In the genomic region with DNA sequence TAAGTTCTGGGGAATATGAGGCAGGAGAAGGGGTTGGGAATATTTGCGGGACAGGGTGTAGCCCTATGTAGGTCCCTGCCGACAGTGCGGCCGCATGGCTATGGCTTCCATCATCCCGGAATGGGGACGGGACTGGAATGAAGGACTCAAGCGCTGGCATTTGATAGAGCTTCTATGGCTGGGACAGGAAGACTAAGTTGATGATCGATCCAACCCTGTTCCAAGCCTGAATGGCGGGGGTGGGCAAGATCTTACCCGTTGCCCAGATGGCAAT, we compare ENCODE assay signal across 8 cellular contexts. TPM values are rescaled to one million over a fixed set of nuclear protein-coding genes. Genes with fewer than 3 reads are reported as not detected.
DNase-seq lines count a peak whose midpoint lies in the region; ATAC-seq and TF ChIP-seq lines count a peak whose summit lies in the region.

No MANE protein-coding gene starts in this region.

- H2BK15ac ChIP-seq in mesendoderm (replicated peaks; ENCODE audit: low read depth), result no peak overlapping the region

- DNase-seq in AG10803 (ENCODE audit: low read depth) (no peak), mesendoderm (no peak), middle frontal gyrus (ENCODE audit: extremely low spot score, low spot score) (no peak), GM20000 (ENCODE audit: low spot score) (no peak), activated gamma-delta T cell (lab: John Stamatoyannopoulos, UW) (no peak), HEK293T (ENCODE audit: extremely low spot score) (no peak)

- no peaks in the 10 kb centered on the region for H3K36me3 ChIP-seq in mesendoderm (ENCODE audit: control insufficient read depth, insufficient read depth, low read length)

- CTCF ChIA-PET in HEK293T (lab: Yijun Ruan, JAX), result interaction anchor here (0.5 to 3.2 kb wide), 15 partner anchors 10 to 110 kb away, joined by 3 to 46 read pairs (median 8); no protein-coding TSS in a partner anchor

- H2BK5ac ChIP-seq in mesendoderm (ENCODE audit: low read length), result no peak overlapping the region

- H3K4me3 ChIP-seq in AG10803 (ENCODE audit: low read length), result peak overlapping the region; percentile 57
- peak overlapping the region; percentile 9 for H3K4me3 ChIP-seq in mesendoderm (ENCODE audit: low read length)

- H2BK120ac ChIP-seq in mesendoderm (ENCODE audit: low read depth, low read length), result no peak overlapping the region

- peak; percentile 3 for ATAC-seq in HG03196 (IDR thresholded peaks at IDR 0.05; ENCODE audit: unreplicated experiment)

- TF ChIP-seq CTCF in AG10803 (conservative IDR thresholded peaks at IDR 0.05; ENCODE audit: low read length) (no peak), brain (conservative IDR thresholded peaks at IDR 0.05) (no peak), GM20000 (IDR thresholded peaks at IDR 0.05; ENCODE audit: extremely low read depth, missing control alignments) (no peak)

- no peak overlapping the region for H3K23ac ChIP-seq in mesendoderm (ENCODE audit: low read length)

- H3K79me1 ChIP-seq in mesendoderm (ENCODE audit: low read length), result no peaks in the 10 kb centered on the region

- H3K9ac ChIP-seq in mesendoderm (ENCODE audit: low read length), result peak overlapping the region; percentile 28

- peaks cover 37% of the 10 kb centered on the region for H3K27me3 Mint-ChIP-seq in brain

- peaks cover 26% of the 10 kb centered on the region for H3K27me3 ChIP-seq in mesendoderm (ENCODE audit: insufficient read depth, low read length, poor library complexity)

- H3K4me2 ChIP-seq in mesendoderm (ENCODE audit: low read length), result peak overlapping the region; percentile 74

- H2AK5ac ChIP-seq in mesendoderm (ENCODE audit: low read length), result no peak overlapping the region

- peak overlapping the region; percentile 78 to 86 (median 81) for H3K4me3 Mint-ChIP-seq in brain

- H3K4ac ChIP-seq in mesendoderm (ENCODE audit: low read depth, low read length), result no peak overlapping the region

- no peak overlapping the region for H4K5ac ChIP-seq in mesendoderm (ENCODE audit: low read length)

- peak overlapping the region; percentile 74 to 95 (median 84) for H3K27ac Mint-ChIP-seq in brain

- POLR2A ChIA-PET in HEK293T (lab: Yijun Ruan, JAX), result interaction anchor here (0.8 to 2.3 kb wide), 13 partner anchors 10 to 117 kb away, joined by 3 to 15 read pairs (median 4); partner anchors contain the start of gene SRCIN1

- no peaks in the 10 kb centered on the region for H3K79me2 ChIP-seq in mesendoderm (ENCODE audit: control insufficient read depth, insufficient read depth, low read length)

- no peak overlapping the region for H3K27ac ChIP-seq in mesendoderm (ENCODE audit: low read depth, low read length)

- H3K4me1 ChIP-seq in mesendoderm (ENCODE audit: control insufficient read depth, low read depth, low read length), result peaks cover 9% of the 10 kb centered on the region

- H3K36me3 Mint-ChIP-seq in brain, result peaks cover 21% of the 10 kb centered on the region

- WGBS in mesendoderm (ENCODE audit: extremely low coverage, insufficient coverage, low lambda C conversion rate), result no CpG with 5 or more reads among the region's 10 CpGs

- H3K4me1 Mint-ChIP-seq in brain, result peaks cover 40% of the 10 kb centered on the region

- H3K18ac ChIP-seq in mesendoderm (ENCODE audit: low read length), result no peak overlapping the region

- H3K56ac ChIP-seq in mesendoderm (ENCODE audit: low read length), result peak overlapping the region; percentile 74

- peaks cover 0 to 3% (median 0%) of the 10 kb centered on the region in 5 experiments for H3K9me3 Mint-ChIP-seq in brain

- no peak overlapping the region for H4K8ac ChIP-seq in mesendoderm (ENCODE audit: low read depth, low read length)

TF ChIP-seq in HEK293T, 16 proteins besides CTCF, POLR2A, EP300 and RAD21:
- TF ChIP-seq FOXK2 (IDR thresholded peaks at IDR 0.05), result no peak
- no peak for TF ChIP-seq NFRKB (IDR thresholded peaks at IDR 0.05)
- TF ChIP-seq ARNT (IDR thresholded peaks at IDR 0.05), result no peak

RNA-seq across cellular contexts. Expression of gene SRCIN1, which starts 47.1 kb away (rescaled TPM):
- polyA plus RNA-seq in brain (ENCODE audit: insufficient read depth, low read depth, low replicate concordance), result 42.9 TPM
- polyA plus RNA-seq in mesendoderm (2013, experiment 1 of 2), result 1.5 TPM
- polyA plus RNA-seq in mesendoderm (2013, experiment 2 of 2), result 0.97 TPM
